8 cellular contexts compared by ENCODE assay signal in the genomic region with DNA sequence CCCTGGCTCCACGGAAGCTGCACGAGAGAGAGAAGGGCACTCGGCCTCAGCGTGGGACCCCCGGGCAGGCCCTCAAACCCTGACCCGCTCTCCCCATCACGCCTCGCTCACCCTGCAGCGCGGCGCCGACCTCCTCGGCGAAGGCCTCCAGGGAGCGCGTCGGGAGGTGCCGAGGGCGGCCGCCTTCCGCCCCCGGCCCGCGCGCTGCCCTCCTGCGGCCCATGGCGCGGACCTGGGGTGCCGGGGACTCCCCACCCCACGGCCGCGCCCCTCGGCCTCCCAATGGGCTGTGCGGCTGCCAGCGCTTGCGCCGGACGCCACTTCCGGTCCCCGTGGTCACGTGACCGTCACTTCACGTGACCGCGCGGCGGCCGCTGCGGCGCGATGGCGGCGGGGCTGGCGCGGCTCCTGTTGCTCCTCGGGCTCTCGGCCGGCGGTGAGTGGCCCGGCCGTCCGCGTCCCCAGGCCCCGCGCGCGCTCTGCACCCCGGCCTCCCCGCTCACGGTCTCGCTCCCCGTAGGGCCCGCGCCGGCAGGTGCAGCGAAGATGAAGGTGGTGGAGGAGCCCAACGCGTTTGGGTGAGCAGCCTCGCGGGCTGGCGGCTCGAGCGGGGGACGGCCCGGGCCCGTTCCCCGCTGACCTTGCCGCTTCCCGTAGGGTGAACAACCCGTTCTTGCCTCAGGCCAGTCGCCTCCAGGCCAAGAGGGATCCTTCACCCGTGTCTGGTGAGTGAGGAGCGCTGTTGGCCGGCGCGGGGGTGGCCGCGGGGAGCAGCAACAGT. TPM values are rescaled to one million over a fixed set of nuclear protein-coding genes. Genes with fewer than 3 reads are reported as not detected.
DNase-seq lines count a peak whose midpoint lies in the region; ATAC-seq, FAIRE-seq and TF ChIP-seq lines count a peak whose summit lies in the region.

A gene (plus strand): TSS at position 350 of the 781 bp plus-strand sequence. CDS start 35 bp downstream, at position 385.
A gene (minus strand): TSS at position 297 of the 781 bp plus-strand sequence. CDS start 74 bp downstream, at position 223.

- TF ChIP-seq CTCF in progenitor cell of endocrine pancreas (IDR thresholded peaks at IDR 0.05; ENCODE audit: unreplicated experiment) (no peak), upper lobe of left lung (IDR thresholded peaks at IDR 0.05) (peak in 4 of 6 experiments; percentile 23 to 50 (median 28))

- no peaks in the 10 kb centered on the region for H3K9me3 Mint-ChIP-seq in T-helper 1 cell treated with Interleukin-12 subunit alpha and Interleukin-12 subunit beta and Interleukin-4 antibody, amounts not matched to agents 30 μg/mL and 1 μg/mL, for 36 hours
- no peaks in the 10 kb centered on the region for H3K9me3 Mint-ChIP-seq in progenitor cell of endocrine pancreas (ENCODE audit: low read depth)

- DNase-seq in GM03348 (ENCODE audit: low spot score) (peak; percentile 97), H54 (ENCODE audit: insufficient read length, low spot score) (peak; percentile 97), MG63 (peak; percentile 88), amniotic epithelial cell (ENCODE audit: low read depth) (peak; percentile 79), left cardiac atrium (peak; percentile 90), progenitor cell of endocrine pancreas (ENCODE audit: low spot score, unreplicated experiment) (peak; percentile 84), upper lobe of left lung (peak; percentile 83 to 97)

- H3K4me1 ChIP-seq in upper lobe of left lung, result peaks cover 18 to 50% (median 30%) of the 10 kb centered on the region in 4 donors

- intact Hi-C loops in left cardiac atrium (cut with DNase I), result no loop called here

- H3K4me1 Mint-ChIP-seq in T-helper 1 cell treated with Interleukin-12 subunit alpha and Interleukin-12 subunit beta and Interleukin-4 antibody, amounts not matched to agents 30 μg/mL and 1 μg/mL, for 36 hours (ENCODE audit: low read depth), result peaks cover 12% of the 10 kb centered on the region
- H3K4me1 Mint-ChIP-seq in progenitor cell of endocrine pancreas (ENCODE audit: low read depth), result peaks cover 9% of the 10 kb centered on the region

- H3K27me3 ChIP-seq in MG63 (no peaks in the 10 kb centered on the region), upper lobe of left lung (no peaks in the 10 kb centered on the region)

- peak within 1 kb of the TSS; percentile 90 for H3K27ac Mint-ChIP-seq in T-helper 1 cell treated with Interleukin-12 subunit alpha and Interleukin-12 subunit beta and Interleukin-4 antibody, amounts not matched to agents 30 μg/mL and 1 μg/mL, for 36 hours
- H3K27ac Mint-ChIP-seq in progenitor cell of endocrine pancreas, result peak within 1 kb of the TSS; percentile 98

- H3K36me3 ChIP-seq in MG63, result peaks cover 17% of the 10 kb centered on the region
- peaks cover 0 to 31% (median 22%) of the 10 kb centered on the region in 4 donors for H3K36me3 ChIP-seq in upper lobe of left lung

- TF ChIP-seq POLR2A in H54 (IDR thresholded peaks at IDR 0.05; ENCODE audit: low read depth, low read length), result peak; percentile 72
- TF ChIP-seq POLR2A in upper lobe of left lung (IDR thresholded peaks at IDR 0.05), result peak in 3 of 4 donors; percentile 38 to 93 (median 62)

- 0% methylated on average over 6 to 36 of the region's 98 CpGs for WGBS in upper lobe of left lung, 2 donors

- H3K27ac ChIP-seq in upper lobe of left lung, result peak within 1 kb of the TSS; percentile 71 to 93 (median 78)

- H3K4me3 ChIP-seq in MG63 (peak within 1 kb of the TSS; percentile 97), upper lobe of left lung (peak within 1 kb of the TSS; percentile 93 to 100 (median 98))

- peak within 1 kb of the TSS; percentile 89 for H3K4me3 Mint-ChIP-seq in T-helper 1 cell treated with Interleukin-12 subunit alpha and Interleukin-12 subunit beta and Interleukin-4 antibody, amounts not matched to agents 30 μg/mL and 1 μg/mL, for 36 hours
- peak within 1 kb of the TSS; percentile 76 for H3K4me3 Mint-ChIP-seq in progenitor cell of endocrine pancreas (ENCODE audit: low read depth)

- H3K9me3 ChIP-seq in MG63, result no peaks in the 10 kb centered on the region
- H3K9me3 ChIP-seq in upper lobe of left lung, result no peaks in the 10 kb centered on the region

- no peaks in the 10 kb centered on the region for H3K27me3 Mint-ChIP-seq in T-helper 1 cell treated with Interleukin-12 subunit alpha and Interleukin-12 subunit beta and Interleukin-4 antibody, amounts not matched to agents 30 μg/mL and 1 μg/mL, for 36 hours (ENCODE audit: low read depth)
- no peaks in the 10 kb centered on the region for H3K27me3 Mint-ChIP-seq in progenitor cell of endocrine pancreas

- peak in 2 of 4 donors; percentile 15 to 87 for TF ChIP-seq EP300 in upper lobe of left lung (IDR thresholded peaks at IDR 0.05)

- ATAC-seq in left cardiac atrium (peak; percentile 86 to 93), upper lobe of left lung (ENCODE audit: low FRiP score in 2 of 2) (peak; percentile 60 to 89)

- FAIRE-seq in H54 (lab: Jason Lieb, UNC), result no peak

- no peaks in the 10 kb centered on the region for H3K36me3 Mint-ChIP-seq in T-helper 1 cell treated with Interleukin-12 subunit alpha and Interleukin-12 subunit beta and Interleukin-4 antibody, amounts not matched to agents 30 μg/mL and 1 μg/mL, for 36 hours (ENCODE audit: low read depth)
- no peaks in the 10 kb centered on the region for H3K36me3 Mint-ChIP-seq in progenitor cell of endocrine pancreas (ENCODE audit: insufficient read depth)

RNA-seq across cellular contexts. Expression of the first gene that starts in this region (rescaled TPM):
- total RNA-seq in MG63 (2014; rRNA removed; shearing (Covaris generic); ENCODE audit: low replicate concordance), result 40.9 and 52.2 TPM in 2 replicates
- total RNA-seq in left cardiac atrium, result 10 to 100 TPM; 44.1 to 44.3 TPM
- total RNA-seq in progenitor cell of endocrine pancreas, result 49.7 and 51.7 TPM in 2 replicates
- total RNA-seq in upper lobe of left lung, result 100 to 1,000 TPM in 1 of 6 donors, 10 to 100 TPM in 5; 32.8 to 106 (median 93.0) TPM

RNA-seq across cellular contexts. Expression of the second gene that starts in this region (rescaled TPM):
- 138 and 174 TPM in 2 replicates for total RNA-seq in MG63 (2014; rRNA removed; shearing (Covaris generic); ENCODE audit: low replicate concordance)
- total RNA-seq in left cardiac atrium (10 to 100 TPM; 44.5 to 59.1 TPM), progenitor cell of endocrine pancreas (52.6 and 56.8 TPM in 2 replicates), upper lobe of left lung (10 to 100 TPM; 55.6 to 74.5 (median 65.1) TPM)

Comparison
In these comparisons a context has a peak if more than half of its experiments do, and no peak if none do; other contexts are left out.
1. Peak in every context shown above with its lines: DNase-seq, ATAC-seq, H3K4me3 ChIP-seq and H3K27ac ChIP-seq.